8 cellular contexts compared by ENCODE assay signal in genomic region chr22:39526736-39527171, GRCh38. TPM values are rescaled to one million over a fixed set of nuclear protein-coding genes. Genes with fewer than 3 reads are reported as not detected.
A peak's percentile ranks its signal among the peaks of the same experiment; 100 is the strongest.
DNase-seq lines count a peak whose midpoint lies in the region; ATAC-seq and TF ChIP-seq lines count a peak whose summit lies in the region.

No MANE protein-coding gene starts in this region.

- peak; percentile 36 for ATAC-seq in effector memory CD8-positive, alpha-beta T cell (replicated peaks)
- peak; percentile 17 to 35 for ATAC-seq in stimulated activated naive B cell treated with anti-CD40 and anti-IgM and Interleukin-4, amounts not matched to agents 10 μg/mL and 1 μg/mL and 100 μg/mL, for 72 hours (replicated peaks)
- ATAC-seq in HG02642 (IDR thresholded peaks at IDR 0.05; ENCODE audit: poor library complexity, unreplicated experiment) (no peak), SK-N-SH treated with all-trans-retinoic acid at 6 μM for 48 hours (no peak; the same call in 1 of the 3 replicates)

- H3K27ac Mint-ChIP-seq in effector memory CD8-positive, alpha-beta T cell, result peak overlapping the region; percentile 72 to 99
- peak overlapping the region; percentile 81 for H3K27ac Mint-ChIP-seq in stimulated activated naive B cell treated with anti-CD40 and anti-IgM and Interleukin-4, amounts not matched to agents 10 μg/mL and 1 μg/mL and 100 μg/mL, for 72 hours

- H3K9me3 Mint-ChIP-seq in effector memory CD8-positive, alpha-beta T cell, result no peaks in the 10 kb centered on the region
- peaks cover 0 to 1% of the 10 kb centered on the region in 2 donors for H3K9me3 Mint-ChIP-seq in stimulated activated naive B cell treated with anti-CD40 and anti-IgM and Interleukin-4, amounts not matched to agents 10 μg/mL and 1 μg/mL and 100 μg/mL, for 72 hours

- POLR2A ChIA-PET in OCI-LY7 (lab: Charles Lee), result interaction anchor here (0.6 to 1.6 kb wide), 2 partner anchors 25 to 924 kb away, joined by 3 to 8 read pairs; partner anchors contain the start of gene MIEF1

- H4K20me1 ChIP-seq in OCI-LY7 (ENCODE audit: insufficient read depth, low read length), result peaks cover 18% of the 10 kb centered on the region; the same call in 1 of the 2 replicates

- peaks cover 67% of the 10 kb centered on the region for H3K36me3 Mint-ChIP-seq in effector memory CD8-positive, alpha-beta T cell (ENCODE audit: insufficient read depth)
- H3K36me3 Mint-ChIP-seq in stimulated activated naive B cell treated with anti-CD40 and anti-IgM and Interleukin-4, amounts not matched to agents 10 μg/mL and 1 μg/mL and 100 μg/mL, for 72 hours, result peaks cover 68 to 88% of the 10 kb centered on the region in 2 donors

- peak overlapping the region; percentile 97 for H3K4me3 ChIP-seq in OCI-LY7 (ENCODE audit: low read depth, low read length, poor library complexity, severe bottlenecking)

- H3K4me1 ChIP-seq in OCI-LY7 (ENCODE audit: insufficient read depth, low read length, poor library complexity, severe bottlenecking), result peaks cover 92% of the 10 kb centered on the region

- intact Hi-C loops in OCI-LY7 (cut with micrococcal nuclease; ENCODE audit: unreplicated experiment), result loop anchor here (5.0 kb wide), 3 partner anchors 129 to 374 kb away; partner anchors contain the start of genes CBX7 and TAB1

- H3K9me2 ChIP-seq in OCI-LY7 (ENCODE audit: insufficient read depth, low read length), result no peaks in the 10 kb centered on the region

- H2AFZ ChIP-seq in OCI-LY7 (ENCODE audit: low read length), result no peak overlapping the region

- DNase-seq in activated CD4-positive, alpha-beta T cell treated with anti-CD3 and anti-CD28 coated beads, Interleukin-2, amount 50 U/mL, for 48 hours, result peak; percentile 23 to 44
- no peak for DNase-seq in activated CD4-positive, alpha-beta T cell treated with anti-CD3 and anti-CD28 coated beads, Interleukin-2, amount 50 U/mL, for 4 hours
- DNase-seq in OCI-LY7 (ENCODE audit: low spot score) (peak; percentile 85), G401 (ENCODE audit: low spot score) (no peak)
- DNase-seq in effector memory CD8-positive, alpha-beta T cell, result peak in 1 of 3 experiments; percentile 12
- no peak for DNase-seq in stimulated activated naive B cell treated with anti-CD40 and anti-IgM and Interleukin-4, amounts not matched to agents 10 μg/mL and 1 μg/mL and 100 μg/mL, for 72 hours

- in situ Hi-C loops in G401 (cut with HindIII; ENCODE audit: low sequenced_read_pairs), result no loop called here

- no peaks in the 10 kb centered on the region for H3K27me3 Mint-ChIP-seq in effector memory CD8-positive, alpha-beta T cell
- no peaks in the 10 kb centered on the region for H3K27me3 Mint-ChIP-seq in stimulated activated naive B cell treated with anti-CD40 and anti-IgM and Interleukin-4, amounts not matched to agents 10 μg/mL and 1 μg/mL and 100 μg/mL, for 72 hours

- CTCF ChIA-PET in OCI-LY7 (lab: Charles Lee; ENCODE audit: unreplicated experiment), result interaction anchor here (3.2 kb wide), 1 partner anchor 30 kb away, joined by 17 read pairs; no protein-coding TSS in a partner anchor

- H3K9me3 ChIP-seq in OCI-LY7 (ENCODE audit: low read length), result no peaks in the 10 kb centered on the region

- peak overlapping the region; percentile 34 to 40 for H3K4me3 Mint-ChIP-seq in effector memory CD8-positive, alpha-beta T cell
- H3K4me3 Mint-ChIP-seq in stimulated activated naive B cell treated with anti-CD40 and anti-IgM and Interleukin-4, amounts not matched to agents 10 μg/mL and 1 μg/mL and 100 μg/mL, for 72 hours, result peak overlapping the region in 1 of 2 donors; percentile 7

- peak overlapping the region; percentile 95 for H3K27ac ChIP-seq in OCI-LY7 (ENCODE audit: low read depth, low read length, poor library complexity, severe bottlenecking)

- peaks cover 45% of the 10 kb centered on the region for H3K79me2 ChIP-seq in OCI-LY7 (ENCODE audit: insufficient read depth, low read depth, low read length)

- H3K36me3 ChIP-seq in OCI-LY7 (ENCODE audit: insufficient read depth, low read length), result peaks cover 84% of the 10 kb centered on the region

- no peak for TF ChIP-seq CTCF in OCI-LY7 (conservative IDR thresholded peaks at IDR 0.05; ENCODE audit: low read length)

- H3K4me1 Mint-ChIP-seq in effector memory CD8-positive, alpha-beta T cell (ENCODE audit: low read depth in 2 of 2), result peaks cover 77 to 78% of the 10 kb centered on the region in 2 donors
- peaks cover 76 to 97% of the 10 kb centered on the region in 2 donors for H3K4me1 Mint-ChIP-seq in stimulated activated naive B cell treated with anti-CD40 and anti-IgM and Interleukin-4, amounts not matched to agents 10 μg/mL and 1 μg/mL and 100 μg/mL, for 72 hours

- BruUV-seq in OCI-LY7 (replicated peaks; lab: Mats Ljungman, UMichigan), result no TSS peak

- H3K4me2 ChIP-seq in OCI-LY7 (ENCODE audit: low read length), result peak overlapping the region; percentile 81

TF ChIP-seq in SK-N-SH treated with all-trans-retinoic acid at 6 μM for 48 hours, 23 proteins besides CTCF, POLR2A, EP300 and RAD21 (continues in another document):
- TF ChIP-seq PPARA (CRISPR knock-in tag; IDR thresholded peaks at IDR 0.05; ENCODE audit: borderline replicate concordance), result no peak
- TF ChIP-seq ISL1 (CRISPR knock-in tag; IDR thresholded peaks at IDR 0.05), result no peak
- TF ChIP-seq CSDC2 (CRISPR knock-in tag; IDR thresholded peaks at IDR 0.05), result no peak
- no peak for TF ChIP-seq TOX (CRISPR knock-in tag; IDR thresholded peaks at IDR 0.05; ENCODE audit: borderline replicate concordance)
- no peak for TF ChIP-seq ZNF70 (CRISPR knock-in tag; IDR thresholded peaks at IDR 0.05)
- TF ChIP-seq ZNF8 (CRISPR knock-in tag; IDR thresholded peaks at IDR 0.05), result no peak
- no peak for TF ChIP-seq CREB5 (CRISPR knock-in tag; IDR thresholded peaks at IDR 0.05; ENCODE audit: low read depth)
- no peak for TF ChIP-seq CSRNP3 (CRISPR knock-in tag; IDR thresholded peaks at IDR 0.05)
- TF ChIP-seq ZFP30 (CRISPR knock-in tag; IDR thresholded peaks at IDR 0.05), result no peak
- no peak for TF ChIP-seq ARNTL (CRISPR knock-in tag; IDR thresholded peaks at IDR 0.05; ENCODE audit: borderline replicate concordance, low read depth)
- no peak for TF ChIP-seq POU6F1 (CRISPR knock-in tag; IDR thresholded peaks at IDR 0.05; ENCODE audit: borderline replicate concordance, low read depth)
- no peak for TF ChIP-seq RARB (CRISPR knock-in tag; IDR thresholded peaks at IDR 0.05)

RNA-seq across cellular contexts. Expression of gene RPS19BP1, which starts 5.8 kb away (rescaled TPM):
- total RNA-seq in OCI-LY7 (2014; rRNA removed; shearing (Covaris generic)), result 148 and 185 TPM in 2 replicates
- 78.6 and 88.1 TPM in 2 replicates for total RNA-seq in OCI-LY7 (2022)
- total RNA-seq in G401 (2014; rRNA removed; shearing (Covaris generic)), result 195 and 293 TPM in 2 replicates

RNA-seq across cellular contexts. Expression of gene ATF4, which starts 6.4 kb away (rescaled TPM):
- 716 and 720 TPM in 2 replicates for total RNA-seq in OCI-LY7 (2014; rRNA removed; shearing (Covaris generic))
- 732 and 779 TPM in 2 replicates for total RNA-seq in OCI-LY7 (2022)
- 359 and 398 TPM in 2 replicates for total RNA-seq in G401 (2014; rRNA removed; shearing (Covaris generic))

RNA-seq across cellular contexts. Expression of gene MIEF1, which starts 24.7 kb away (rescaled TPM):
- 32.5 and 34.1 TPM in 2 replicates for total RNA-seq in OCI-LY7 (2014; rRNA removed; shearing (Covaris generic))
- 51.9 and 55.0 TPM in 2 replicates for total RNA-seq in OCI-LY7 (2022)
- 23.5 and 32.1 TPM in 2 replicates for total RNA-seq in G401 (2014; rRNA removed; shearing (Covaris generic))

RNA-seq across cellular contexts. Expression of gene CACNA1I, which starts 43.8 kb away (rescaled TPM):
- 0.03 TPM in 2 replicates for total RNA-seq in OCI-LY7 (2014; rRNA removed; shearing (Covaris generic))
- total RNA-seq in OCI-LY7 (2022), result 0.17 TPM in 1 of 2 replicates, not detected in the other
- total RNA-seq in G401 (2014; rRNA removed; shearing (Covaris generic)), result 0.10 TPM in 1 of 2 replicates, not detected in the other

Comparison
In these comparisons a context has a peak if more than half of its experiments do, and no peak if none do; other contexts are left out.
1. DNase-seq: peak in activated CD4-positive, alpha-beta T cell treated with anti-CD3 and anti-CD28 coated beads, Interleukin-2, amount 50 U/mL, for 48 hours (2 of 2) and OCI-LY7 (single experiment); none in activated CD4-positive, alpha-beta T cell treated with anti-CD3 and anti-CD28 coated beads, Interleukin-2, amount 50 U/mL, for 4 hours (0 of 2), stimulated activated naive B cell treated with anti-CD40 and anti-IgM and Interleukin-4, amounts not matched to agents 10 μg/mL and 1 μg/mL and 100 μg/mL, for 72 hours (single experiment) and G401 (single experiment).
2. ATAC-seq: peak in effector memory CD8-positive, alpha-beta T cell (single experiment) and stimulated activated naive B cell treated with anti-CD40 and anti-IgM and Interleukin-4, amounts not matched to agents 10 μg/mL and 1 μg/mL and 100 μg/mL, for 72 hours (2 of 2); none in HG02642 (single experiment) and SK-N-SH treated with all-trans-retinoic acid at 6 μM for 48 hours (single experiment).